In the genomic region with DNA sequence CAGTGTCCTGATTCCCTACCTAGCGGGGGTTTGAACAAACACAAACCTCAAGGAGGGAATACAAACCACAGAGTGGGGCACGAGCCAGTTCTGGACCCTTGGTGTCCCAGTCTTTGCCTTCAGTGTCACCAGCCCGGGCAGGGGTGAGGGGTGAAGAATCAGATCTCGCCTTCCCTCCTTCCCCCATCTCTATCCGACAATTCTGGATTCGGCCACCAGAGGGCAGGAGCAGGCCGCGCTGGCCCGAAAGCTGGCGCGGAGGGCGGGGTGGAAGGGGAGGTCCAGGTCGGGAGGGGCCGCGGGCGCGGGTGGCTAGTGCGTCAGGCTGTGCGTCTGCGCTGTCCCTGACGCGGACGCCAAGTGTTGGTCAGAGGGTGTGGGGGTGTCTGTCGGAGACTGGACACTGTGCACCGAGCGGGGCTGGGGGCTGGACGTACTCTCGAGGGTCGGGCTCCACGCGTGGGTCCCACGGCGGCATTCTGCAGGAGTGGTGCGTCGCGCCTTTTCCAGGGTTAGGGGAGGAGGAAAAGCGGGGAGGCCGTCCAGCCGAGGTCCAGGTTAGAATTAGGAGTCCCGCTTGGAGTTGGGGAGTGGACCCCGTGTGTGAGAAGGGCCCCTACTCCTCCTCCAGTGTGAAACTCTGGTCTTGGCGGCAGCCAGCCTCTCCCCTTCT, we compare ENCODE assay signal across 8 cellular contexts. TPM values are rescaled to one million over a fixed set of nuclear protein-coding genes. Genes with fewer than 3 reads are reported as not detected.
DNase-seq lines count a peak whose midpoint lies in the region; ATAC-seq and TF ChIP-seq lines count a peak whose summit lies in the region.

No MANE protein-coding gene starts in this region.

- H3K27me3 Mint-ChIP-seq in activated CD8-positive, alpha-beta memory T cell treated with anti-CD3 and anti-CD28 coated beads, Interleukin-2, amount 10 ng/mL, durations not matched to agents 7 days and 5 days, result peaks cover 84% of the 10 kb centered on the region
- H3K27me3 Mint-ChIP-seq in endothelial cell (ENCODE audit: unreplicated experiment), result peaks cover 35% of the 10 kb centered on the region
- peaks cover 95% of the 10 kb centered on the region for H3K27me3 Mint-ChIP-seq in mesothelial cell of epicardium (ENCODE audit: low read depth)

- peak; percentile 66 for ATAC-seq in activated CD8-positive, alpha-beta memory T cell treated with anti-CD3 and anti-CD28 coated beads, Interleukin-2, amount 10 ng/mL, durations not matched to agents 7 days and 5 days
- ATAC-seq in GM18858 (IDR thresholded peaks at IDR 0.05; ENCODE audit: unreplicated experiment), result no peak

- H3K27ac Mint-ChIP-seq in activated CD8-positive, alpha-beta memory T cell treated with anti-CD3 and anti-CD28 coated beads, Interleukin-2, amount 10 ng/mL, durations not matched to agents 7 days and 5 days, result no peak overlapping the region
- H3K27ac Mint-ChIP-seq in endothelial cell (ENCODE audit: unreplicated experiment), result no peak overlapping the region
- no peak overlapping the region for H3K27ac Mint-ChIP-seq in mesothelial cell of epicardium

- no peaks in the 10 kb centered on the region for H3K36me3 Mint-ChIP-seq in activated CD8-positive, alpha-beta memory T cell treated with anti-CD3 and anti-CD28 coated beads, Interleukin-2, amount 10 ng/mL, durations not matched to agents 7 days and 5 days
- H3K36me3 Mint-ChIP-seq in endothelial cell (ENCODE audit: low read depth, unreplicated experiment), result no peaks in the 10 kb centered on the region
- H3K36me3 Mint-ChIP-seq in mesothelial cell of epicardium, result no peaks in the 10 kb centered on the region

- peaks cover 2% of the 10 kb centered on the region for H3K4me1 Mint-ChIP-seq in activated CD8-positive, alpha-beta memory T cell treated with anti-CD3 and anti-CD28 coated beads, Interleukin-2, amount 10 ng/mL, durations not matched to agents 7 days and 5 days
- H3K4me1 Mint-ChIP-seq in endothelial cell (ENCODE audit: unreplicated experiment), result no peaks in the 10 kb centered on the region
- peaks cover 14% of the 10 kb centered on the region for H3K4me1 Mint-ChIP-seq in mesothelial cell of epicardium

- peak; percentile 82 for TF ChIP-seq CTCF in GM10266 (IDR thresholded peaks at IDR 0.05; ENCODE audit: control insufficient read depth, insufficient read depth, low read depth, missing control alignments)
- peak; percentile 95 for TF ChIP-seq CTCF in endothelial cell (IDR thresholded peaks at IDR 0.05; ENCODE audit: unreplicated experiment)
- peak; percentile 98 for TF ChIP-seq CTCF in mesothelial cell of epicardium (IDR thresholded peaks at IDR 0.05; ENCODE audit: unreplicated experiment)

- H3K4me3 Mint-ChIP-seq in activated CD8-positive, alpha-beta memory T cell treated with anti-CD3 and anti-CD28 coated beads, Interleukin-2, amount 10 ng/mL, durations not matched to agents 7 days and 5 days, result no peak overlapping the region
- H3K4me3 Mint-ChIP-seq in endothelial cell (ENCODE audit: unreplicated experiment) (no peak overlapping the region), mesothelial cell of epicardium (peak overlapping the region; percentile 60)

- DNase-seq in GM10266 (ENCODE audit: extremely low spot score), result peak; percentile 94
- DNase-seq in HS-27A (ENCODE audit: low read depth), result peak; percentile 19
- peak; percentile 65 for DNase-seq in NCI-H82 treated with DMSO at 0.1 percent for 48 hours (lab: John Stamatoyannopoulos, UW; ENCODE audit: unreplicated experiment)
- DNase-seq in activated CD8-positive, alpha-beta memory T cell treated with anti-CD3 and anti-CD28 coated beads, Interleukin-2, amount 10 ng/mL, durations not matched to agents 7 days and 5 days, result peak; percentile 80
- peak; percentile 90 for DNase-seq in endothelial cell (ENCODE audit: low spot score)
- peak; percentile 71 to 90 for DNase-seq in mesothelial cell of epicardium (ENCODE audit: low spot score in 2 of 2, unreplicated experiment in 2 of 2)
- peak; percentile 40 to 46 for DNase-seq in stimulated activated CD8-positive, alpha-beta memory T cell treated with anti-CD3 and anti-CD28 coated beads, Interleukin-15, amount 100 ng/mL, for 4 hours (ENCODE audit: low read depth in 2 of 2)

- CTCF ChIA-PET in activated CD8-positive, alpha-beta memory T cell treated with anti-CD3 and anti-CD28 coated beads, Interleukin-2, amount 10 ng/mL, durations not matched to agents 7 days and 5 days (lab: Charles Lee), result interaction anchor here (0.6 to 5.7 kb wide), 19 partner anchors 8 to 1109 kb away, joined by 3 to 74 read pairs (median 4); a partner anchor contains a TSS

- no peaks in the 10 kb centered on the region for H3K9me3 Mint-ChIP-seq in activated CD8-positive, alpha-beta memory T cell treated with anti-CD3 and anti-CD28 coated beads, Interleukin-2, amount 10 ng/mL, durations not matched to agents 7 days and 5 days (ENCODE audit: low read depth)
- H3K9me3 Mint-ChIP-seq in endothelial cell (ENCODE audit: unreplicated experiment) (no peaks in the 10 kb centered on the region), mesothelial cell of epicardium (no peaks in the 10 kb centered on the region)

RNA-seq across cellular contexts. Expression of a gene that starts 2.9 kb away (rescaled TPM):
- not detected for total RNA-seq in activated CD8-positive, alpha-beta memory T cell treated with anti-CD3 and anti-CD28 coated beads, Interleukin-2, amount 10 ng/mL, durations not matched to agents 7 days and 5 days
- total RNA-seq in endothelial cell (ENCODE audit: unreplicated experiment) (not detected), mesothelial cell of epicardium (not detected in 3 replicates)

RNA-seq across cellular contexts. Expression of a gene that starts 11.1 kb away (rescaled TPM):
- not detected for total RNA-seq in activated CD8-positive, alpha-beta memory T cell treated with anti-CD3 and anti-CD28 coated beads, Interleukin-2, amount 10 ng/mL, durations not matched to agents 7 days and 5 days
- 0.56 TPM for total RNA-seq in endothelial cell (ENCODE audit: unreplicated experiment)
- 0.16 to 0.29 TPM (median 0.22 TPM) in 3 replicates for total RNA-seq in mesothelial cell of epicardium

RNA-seq across cellular contexts. Expression of a gene that starts 36.6 kb away (rescaled TPM):
- not detected for total RNA-seq in activated CD8-positive, alpha-beta memory T cell treated with anti-CD3 and anti-CD28 coated beads, Interleukin-2, amount 10 ng/mL, durations not matched to agents 7 days and 5 days
- total RNA-seq in endothelial cell (ENCODE audit: unreplicated experiment) (0.13 TPM), mesothelial cell of epicardium (0.69 to 0.97 TPM (median 0.90 TPM) in 3 replicates)

RNA-seq across cellular contexts. Expression of a gene that starts 45.2 kb away (rescaled TPM):
- total RNA-seq in activated CD8-positive, alpha-beta memory T cell treated with anti-CD3 and anti-CD28 coated beads, Interleukin-2, amount 10 ng/mL, durations not matched to agents 7 days and 5 days, result not detected
- 0.59 TPM for total RNA-seq in endothelial cell (ENCODE audit: unreplicated experiment)
- total RNA-seq in mesothelial cell of epicardium, result not detected in 3 replicates

Comparison
In these comparisons a context has a peak if more than half of its experiments do, and no peak if none do; other contexts are left out.
1. DNase-seq: peak in every context shown above with its lines; median percentile 94 in GM10266; 90 in endothelial cell; 80 in mesothelial cell of epicardium; 80 in activated CD8-positive, alpha-beta memory T cell treated with anti-CD3 and anti-CD28 coated beads, Interleukin-2, amount 10 ng/mL, durations not matched to agents 7 days and 5 days; 65 in NCI-H82 treated with DMSO at 0.1 percent for 48 hours; 43 in stimulated activated CD8-positive, alpha-beta memory T cell treated with anti-CD3 and anti-CD28 coated beads, Interleukin-15, amount 100 ng/mL, for 4 hours; 19 in HS-27A.